11 cellular contexts compared by ENCODE assay signal in the genomic region with DNA sequence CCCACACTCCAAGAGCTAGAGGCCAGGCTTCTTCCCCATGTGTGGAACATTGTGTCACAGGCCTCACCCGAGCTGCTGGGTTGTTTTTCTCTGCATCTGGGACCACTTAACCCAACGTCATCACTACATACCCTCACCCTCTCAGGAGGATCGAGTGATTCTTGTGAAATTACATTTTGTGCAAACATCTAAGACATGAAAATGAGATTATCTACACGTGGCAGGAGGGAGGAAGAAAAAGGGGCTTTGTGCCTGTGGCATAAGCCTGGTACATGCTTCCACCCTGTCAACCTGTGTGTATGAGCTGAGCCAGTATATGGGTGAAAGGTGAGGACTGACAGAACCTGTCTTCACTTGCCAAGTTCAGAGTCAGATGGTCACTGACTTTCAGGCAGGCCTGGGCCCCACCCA. TPM values are rescaled to one million over a fixed set of nuclear protein-coding genes. Genes with fewer than 3 reads are reported as not detected.
DNase-seq lines count a peak whose midpoint lies in the region; ATAC-seq and TF ChIP-seq lines count a peak whose summit lies in the region.
"Had no signal": no experiment of that assay in that cellular context is flagged by ENCODE, and none has a peak within 500 bp of the region (broad histone marks: within the 10 kb centered on the region; RNA-seq: fewer than 3 reads in every experiment).

No MANE protein-coding gene starts in this region.

- no peak for ATAC-seq in activated CD8-positive, alpha-beta T cell treated with anti-CD3 and anti-CD28 coated beads, Interleukin-2, amount 10 ng/mL, durations not matched to agents 7 days and 5 days
- ATAC-seq in HG02798 (IDR thresholded peaks at IDR 0.05; ENCODE audit: poor library complexity, unreplicated experiment) (no peak), HG03460 (IDR thresholded peaks at IDR 0.05; ENCODE audit: unreplicated experiment) (no peak)

- in situ Hi-C loops in brain microvascular endothelial cell (cut with HindIII; ENCODE audit: low pct_ligation_motif_present, low sequenced_read_pairs): no loop called here

- POLR2A ChIA-PET in activated CD8-positive, alpha-beta T cell treated with anti-CD3 and anti-CD28 coated beads, Interleukin-2, amount 10 ng/mL, durations not matched to agents 7 days and 5 days (lab: Charles Lee): no interaction called here

- H3K36me3 Mint-ChIP-seq in activated CD8-positive, alpha-beta T cell treated with anti-CD3 and anti-CD28 coated beads, Interleukin-2, amount 10 ng/mL, durations not matched to agents 7 days and 5 days (ENCODE audit: low read depth): peaks cover 35% of the 10 kb centered on the region

- no peaks in the 10 kb centered on the region for H3K9me3 Mint-ChIP-seq in activated CD8-positive, alpha-beta T cell treated with anti-CD3 and anti-CD28 coated beads, Interleukin-2, amount 10 ng/mL, durations not matched to agents 7 days and 5 days (ENCODE audit: insufficient read depth)

- H3K4me1 ChIP-seq in cardiac muscle cell (ENCODE audit: low read depth): peaks cover 20% of the 10 kb centered on the region

- H3K4me3 ChIP-seq in GM12864 (ENCODE audit: low read depth, low read length): peak overlapping the region; percentile 85
- no peak overlapping the region for H3K4me3 ChIP-seq in cardiac muscle cell
- peak overlapping the region in 4 of 7 experiments; percentile 70 to 95 (median 83) for H3K4me3 ChIP-seq in skin epidermis
- no peak overlapping the region for H3K4me3 ChIP-seq in brain microvascular endothelial cell (ENCODE audit: low read depth, low read length)

- DNase-seq in GM12864 (ENCODE audit: low read depth) (no peak), cardiac muscle cell (ENCODE audit: low read depth in 1 of 2, low spot score in 1 of 2) (peak; percentile 26 to 46), NCI-H2081 (lab: John Stamatoyannopoulos, UW) (no peak), brain microvascular endothelial cell (no peak)
- DNase-seq in activated CD8-positive, alpha-beta T cell treated with anti-CD3 and anti-CD28 coated beads, Interleukin-2, amount 10 ng/mL, durations not matched to agents 7 days and 5 days: no peak
- DNase-seq: activated effector memory CD4-positive, alpha-beta T cell treated with Interleukin-2 at 50 U/mL for 16 hours; NCI-H446 treated with DMSO at 0.1 percent for 48 hours; posterior cingulate gyrus had no signal

- no peaks in the 10 kb centered on the region for H3K27me3 Mint-ChIP-seq in activated CD8-positive, alpha-beta T cell treated with anti-CD3 and anti-CD28 coated beads, Interleukin-2, amount 10 ng/mL, durations not matched to agents 7 days and 5 days (ENCODE audit: low read depth)

- H3K4me1 Mint-ChIP-seq in activated CD8-positive, alpha-beta T cell treated with anti-CD3 and anti-CD28 coated beads, Interleukin-2, amount 10 ng/mL, durations not matched to agents 7 days and 5 days (ENCODE audit: low read depth): peaks cover 27% of the 10 kb centered on the region

- H3K36me3 ChIP-seq in cardiac muscle cell (peaks cover 20% of the 10 kb centered on the region), brain microvascular endothelial cell (replicated peaks) (peaks cover 8% of the 10 kb centered on the region)

- no peaks in the 10 kb centered on the region for H3K9me3 ChIP-seq in cardiac muscle cell (ENCODE audit: low read depth)

- peak overlapping the region; percentile 97 for H3K27ac Mint-ChIP-seq in activated CD8-positive, alpha-beta T cell treated with anti-CD3 and anti-CD28 coated beads, Interleukin-2, amount 10 ng/mL, durations not matched to agents 7 days and 5 days

- no peak for TF ChIP-seq CTCF in GM12864 (IDR thresholded peaks at IDR 0.05; ENCODE audit: low read depth, low read length, missing control alignments)
- TF ChIP-seq CTCF in cardiac muscle cell (IDR thresholded peaks at IDR 0.05; ENCODE audit: low read depth, low read length): no peak
- no peak for TF ChIP-seq CTCF in brain microvascular endothelial cell (IDR thresholded peaks at IDR 0.05; ENCODE audit: low read depth, low read length, missing control alignments)

- H3K4me3 Mint-ChIP-seq in activated CD8-positive, alpha-beta T cell treated with anti-CD3 and anti-CD28 coated beads, Interleukin-2, amount 10 ng/mL, durations not matched to agents 7 days and 5 days: peak overlapping the region; percentile 85

- H3K27ac ChIP-seq in cardiac muscle cell (peak overlapping the region; percentile 95), skin epidermis (peak overlapping the region in 20 of 21 experiments; percentile 94 to 100 (median 99)), brain microvascular endothelial cell (no peak overlapping the region)

- H3K27me3 ChIP-seq in cardiac muscle cell (no peaks in the 10 kb centered on the region), brain microvascular endothelial cell (replicated peaks) (no peaks in the 10 kb centered on the region)

- CTCF ChIA-PET in activated CD8-positive, alpha-beta T cell treated with anti-CD3 and anti-CD28 coated beads, Interleukin-2, amount 10 ng/mL, durations not matched to agents 7 days and 5 days (lab: Charles Lee): interaction anchor here (1.0 to 2.0 kb wide), 4 partner anchors 12 to 80 kb away, joined by 3 to 8 read pairs (median 4); no protein-coding TSS in a partner anchor

RNA-seq across cellular contexts. Expression of gene CPT2, which starts 1.6 kb away (rescaled TPM):
- 10 to 100 TPM; 11.6 to 12.7 TPM for total RNA-seq in activated CD8-positive, alpha-beta T cell treated with anti-CD3 and anti-CD28 coated beads, Interleukin-2, amount 10 ng/mL, durations not matched to agents 7 days and 5 days
- 47.1 and 60.8 TPM in 2 replicates for total RNA-seq in cardiac muscle cell
- 52.3 and 60.1 TPM in 2 replicates for polyA plus RNA-seq in cardiac muscle cell

RNA-seq across cellular contexts. Expression of gene CZIB, which starts 22.2 kb away (rescaled TPM):
- 10 to 100 TPM; 44.3 to 45.5 TPM for total RNA-seq in activated CD8-positive, alpha-beta T cell treated with anti-CD3 and anti-CD28 coated beads, Interleukin-2, amount 10 ng/mL, durations not matched to agents 7 days and 5 days
- 49.7 and 62.2 TPM in 2 replicates for total RNA-seq in cardiac muscle cell
- 83.7 and 94.4 TPM in 2 replicates for polyA plus RNA-seq in cardiac muscle cell

RNA-seq across cellular contexts. Expression of gene MAGOH, which starts 40.1 kb away (rescaled TPM):
- total RNA-seq in activated CD8-positive, alpha-beta T cell treated with anti-CD3 and anti-CD28 coated beads, Interleukin-2, amount 10 ng/mL, durations not matched to agents 7 days and 5 days: 10 to 100 TPM; 83.1 to 85.2 TPM
- 30.9 and 36.6 TPM in 2 replicates for total RNA-seq in cardiac muscle cell
- polyA plus RNA-seq in cardiac muscle cell: 24.6 and 27.9 TPM in 2 replicates

RNA-seq across cellular contexts. Expression of gene SLC1A7, which starts 55.8 kb away (rescaled TPM):
- not detected for total RNA-seq in activated CD8-positive, alpha-beta T cell treated with anti-CD3 and anti-CD28 coated beads, Interleukin-2, amount 10 ng/mL, durations not matched to agents 7 days and 5 days
- total RNA-seq in cardiac muscle cell: not detected in 2 replicates
- 0.15 TPM in 1 of 2 replicates, not detected in the other for polyA plus RNA-seq in cardiac muscle cell

Comparison
In these comparisons a context has a peak if more than half of its experiments do, and no peak if none do; other contexts are left out.
1. DNase-seq: peak in cardiac muscle cell (2 of 2); none in GM12864 (single experiment), activated CD8-positive, alpha-beta T cell treated with anti-CD3 and anti-CD28 coated beads, Interleukin-2, amount 10 ng/mL, durations not matched to agents 7 days and 5 days (single experiment), NCI-H2081 (0 of 2) and brain microvascular endothelial cell (single experiment).
2. H3K4me3 ChIP-seq: peak in GM12864 (single experiment) and skin epidermis (4 of 7); none in cardiac muscle cell (single experiment) and brain microvascular endothelial cell (single experiment).